Comparison of ENCODE assay signal across 1 cellular context in genomic region chr12:122888232-122888752, GRCh38.
TF ChIP-seq lines count a peak whose summit lies in the region.

No MANE protein-coding gene starts in this region.

TF ChIP-seq in SK-N-SH, 30 proteins besides CTCF, POLR2A, EP300 and RAD21 (continued from another document):
- TF ChIP-seq EZH2phosphoT487 (IDR thresholded peaks at IDR 0.05; ENCODE audit: borderline replicate concordance, low read depth) (no peak), USF1 (IDR thresholded peaks at IDR 0.05; ENCODE audit: borderline replicate concordance, low read depth) (no peak), GABPA (IDR thresholded peaks at IDR 0.05; ENCODE audit: low read depth) (no peak)
